ENCODE assay signal across 28 cellular contexts in the genomic region with DNA sequence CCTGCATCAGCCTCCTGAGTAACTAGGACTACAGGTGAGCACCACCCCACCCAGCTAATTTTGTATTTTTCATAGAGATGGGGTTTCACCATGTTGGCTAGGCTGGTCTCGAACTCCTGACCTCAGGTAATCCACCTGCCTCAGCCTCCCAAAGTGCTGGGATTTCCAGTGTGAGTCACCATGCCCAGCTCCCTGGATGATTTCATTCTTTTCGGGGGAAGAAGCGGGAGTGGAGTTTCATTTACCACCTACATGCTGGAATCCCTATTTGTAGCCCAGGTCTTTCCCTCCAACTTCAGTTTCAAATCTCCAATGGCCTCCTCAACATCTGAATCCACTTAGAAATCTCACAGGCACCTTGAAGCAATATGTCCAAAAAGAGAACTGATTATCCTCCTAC.
"Had no signal": no experiment of that assay in that cellular context is flagged by ENCODE, and none has a peak within 500 bp of the region (broad histone marks: within the 10 kb centered on the region; RNA-seq: fewer than 3 reads in every experiment).

No MANE protein-coding gene starts in this region.

- H3K36me3 ChIP-seq: adrenal gland, cardiac muscle cell, colonic mucosa, gastroesophageal sphincter, heart right ventricle had no signal

- H3K4me3 ChIP-seq: adrenal gland, body of pancreas, cardiac muscle cell, colonic mucosa, gastroesophageal sphincter, heart right ventricle had no signal

- DNase-seq: activated CD4-positive, alpha-beta memory T cell treated with anti-CD3 and anti-CD28 coated beads for 36 hours; activated CD4-positive, alpha-beta T cell treated with anti-CD3 and anti-CD28 coated beads for 36 hours; activated CD4-positive, alpha-beta T cell treated with anti-CD3 and anti-CD28 coated beads, Interleukin-2, amount 10 ng/mL, durations not matched to agents 24 days and 14 days; activated CD4-positive, CD25-positive, alpha-beta regulatory T cell; activated CD4-positive, CD25-positive, alpha-beta regulatory T cell treated with anti-CD3 and anti-CD28 coated beads, Interleukin-2, amount 50 U/mL, for 72 hours; activated CD8-positive, alpha-beta memory T cell treated with anti-CD3 and anti-CD28 coated beads, Interleukin-2, amount 10 ng/mL, durations not matched to agents 7 days and 5 days; activated CD8-positive, alpha-beta memory T cell treated with anti-CD3 and anti-CD28 coated beads, Interleukin-2, amount 50 U/mL, for 4 hours; activated CD8-positive, alpha-beta T cell treated with anti-CD3 and anti-CD28 coated beads, Interleukin-2, amount 10 ng/mL, durations not matched to agents 7 days and 5 days; activated effector memory CD4-positive, alpha-beta T cell treated with anti-CD3 and anti-CD28 coated beads, Interleukin-2, amount 50 U/mL, for 16 hours; activated naive CD4-positive, alpha-beta T cell treated with anti-CD3 and anti-CD28 coated beads for 36 hours; activated naive CD8-positive, alpha-beta T cell treated with anti-CD3 and anti-CD28 coated beads for 36 hours; activated naive CD8-positive, alpha-beta T cell treated with anti-CD3 and anti-CD28 coated beads, Interleukin-2, amount 50 U/mL, for 24 hours; activated T-cell treated with anti-CD3 and anti-CD28 coated beads, Interleukin-2, amount 50 U/mL, for 1 hour; activated T-cell treated with anti-CD3 and anti-CD28 coated beads, Interleukin-2, amount 50 U/mL, for 48 hours; adrenal gland; amygdala; aorta; body of pancreas; central memory CD4-positive, alpha-beta T cell; cerebellar nuclear complex; colonic mucosa; effector CD8-positive, alpha-beta T cell; foreskin fibroblast; heart right ventricle; T-helper 2 cell had no signal

- H3K27me3 ChIP-seq: adrenal gland, body of pancreas, colonic mucosa had no signal

- H3K27ac ChIP-seq: adrenal gland, body of pancreas, cardiac muscle cell, colonic mucosa, gastroesophageal sphincter, heart right ventricle had no signal

- H3K9me3 ChIP-seq: adrenal gland, body of pancreas, colonic mucosa, gastroesophageal sphincter, heart right ventricle had no signal

- H3K4me1 ChIP-seq: colonic mucosa had no signal

- ATAC-seq: activated CD4-positive, alpha-beta T cell treated with anti-CD3 and anti-CD28 coated beads for 36 hours; activated CD8-positive, alpha-beta memory T cell treated with anti-CD3 and anti-CD28 coated beads, Interleukin-2, amount 10 ng/mL, durations not matched to agents 7 days and 5 days; activated CD8-positive, alpha-beta T cell treated with anti-CD3 and anti-CD28 coated beads, Interleukin-2, amount 10 ng/mL, durations not matched to agents 7 days and 5 days; activated naive CD8-positive, alpha-beta T cell treated with anti-CD3 and anti-CD28 coated beads, Interleukin-2, amount 50 U/mL, for 24 hours; body of pancreas; esophagus mucosa; gastroesophageal sphincter; heart right ventricle had no signal
